ENCODE assay signal across 21 cellular contexts in the genomic region with DNA sequence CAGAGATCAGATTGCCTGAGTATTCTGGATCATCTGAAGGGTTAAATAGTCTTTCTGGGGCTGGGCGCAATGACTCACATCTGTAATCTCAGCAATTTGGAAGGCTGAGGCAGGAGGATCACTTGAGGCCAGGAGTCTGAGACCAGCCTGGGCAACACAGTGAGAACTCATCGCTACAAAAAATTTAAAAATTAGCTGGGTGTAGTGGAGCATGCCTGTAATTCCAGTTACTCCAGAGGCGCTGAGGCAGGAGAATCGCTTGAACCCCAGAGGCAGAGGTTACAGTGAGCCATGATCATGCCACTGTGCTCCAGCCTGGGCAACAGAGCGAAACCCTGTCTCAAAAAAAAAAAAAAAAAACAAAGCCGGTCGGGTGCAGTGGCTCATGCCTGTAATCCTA. TPM values are rescaled to one million over a fixed set of nuclear protein-coding genes. Genes with fewer than 3 reads are reported as not detected.
DNase-seq lines count a peak whose midpoint lies in the region; ATAC-seq, FAIRE-seq and TF ChIP-seq lines count a peak whose summit lies in the region.
"Had no signal": no experiment of that assay in that cellular context is flagged by ENCODE, and none has a peak within 500 bp of the region (broad histone marks: within the 10 kb centered on the region; RNA-seq: fewer than 3 reads in every experiment).

No MANE protein-coding gene starts in this region.

- peaks cover 64% of the 10 kb centered on the region for H3K36me3 Mint-ChIP-seq in activated CD4-positive, alpha-beta T cell treated with anti-CD3 and anti-CD28 coated beads, Interleukin-2, amount 10 ng/mL, durations not matched to agents 24 days and 14 days (ENCODE audit: low read depth)
- H3K36me3 Mint-ChIP-seq in activated CD4-positive, alpha-beta T cell treated with anti-CD3 and anti-CD28 coated beads, Interleukin-2, amount 10 ng/mL, durations not matched to agents 7 days and 5 days (ENCODE audit: low read depth), result peaks cover 56% of the 10 kb centered on the region

- H3K4me1 ChIP-seq in K562 (replicated peaks in 1 of 2; ENCODE audit: control insufficient read depth in 2 of 2, insufficient read depth in 2 of 2, low read length in 2 of 2), result peaks cover 0 to 14% of the 10 kb centered on the region in 2 experiments; a peak in 2 of 5 replicates

- no TSS peak for BruUV-seq in K562 (replicated peaks; lab: Mats Ljungman, UMichigan)

- no peaks in the 10 kb centered on the region for H3K36me3 ChIP-seq in K562 (ENCODE audit: control insufficient read depth, insufficient read depth, low read length)

- no peaks in the 10 kb centered on the region for H3K9me1 ChIP-seq in K562 (ENCODE audit: control insufficient read depth, insufficient read depth, low read length)

- no peak overlapping the region for H3K4me3 ChIP-seq in K562
- H3K4me3 ChIP-seq: GM12878, GM23248 had no signal

- H4K20me1 ChIP-seq in K562 (replicated peaks; ENCODE audit: control insufficient read depth, insufficient read depth, low read length), result no peaks in the 10 kb centered on the region

- H3K79me2 ChIP-seq in K562 (ENCODE audit: control insufficient read depth, insufficient read depth, low read length), result no peaks in the 10 kb centered on the region

- no peak overlapping the region for H3K4me3 Mint-ChIP-seq in activated CD4-positive, alpha-beta T cell treated with anti-CD3 and anti-CD28 coated beads, Interleukin-2, amount 10 ng/mL, durations not matched to agents 24 days and 14 days
- H3K4me3 Mint-ChIP-seq in activated CD4-positive, alpha-beta T cell treated with anti-CD3 and anti-CD28 coated beads, Interleukin-2, amount 10 ng/mL, durations not matched to agents 7 days and 5 days, result no peak overlapping the region
- H3K4me3 Mint-ChIP-seq: CD4-positive, alpha-beta memory T cell had no signal

- H3K27me3 ChIP-seq in K562 (ENCODE audit: control insufficient read depth in 2 of 2, insufficient read depth in 2 of 2, low read length in 2 of 2), result no peaks in the 10 kb centered on the region; a peak in 1 of 5 replicates

- H3K27ac ChIP-seq in K562 (ENCODE audit: extremely low read depth, low read depth, low read length), result no peak overlapping the region
- H3K27ac ChIP-seq: 22Rv1, GM23248 had no signal

- peak overlapping the region; percentile 63 for H3K27ac Mint-ChIP-seq in activated CD4-positive, alpha-beta T cell treated with anti-CD3 and anti-CD28 coated beads, Interleukin-2, amount 10 ng/mL, durations not matched to agents 24 days and 14 days
- H3K27ac Mint-ChIP-seq in activated CD4-positive, alpha-beta T cell treated with anti-CD3 and anti-CD28 coated beads, Interleukin-2, amount 10 ng/mL, durations not matched to agents 7 days and 5 days, result no peak overlapping the region

- no peak for TF ChIP-seq CTCF in K562 (IDR thresholded peaks at IDR 0.05 in 2 of 3, conservative IDR thresholded peaks at IDR 0.05 in 1 of 3; ENCODE audit: insufficient read depth in 2 of 3, low read depth in 1 of 3, low read length in 3 of 3)
- no peak for TF ChIP-seq CTCF in D721Med (IDR thresholded peaks at IDR 0.05; ENCODE audit: insufficient read depth, missing control alignments)

- TF ChIP-seq POLR2A in K562 (conservative IDR thresholded peaks at IDR 0.05), result no peak

- no peak for TF ChIP-seq RAD21 in K562 (CRISPR knock-in tag; conservative IDR thresholded peaks at IDR 0.05 in 1 of 2, IDR thresholded peaks at IDR 0.05 in 1 of 2)

- CTCF ChIA-PET in activated CD4-positive, alpha-beta T cell treated with anti-CD3 and anti-CD28 coated beads, Interleukin-2, amount 10 ng/mL, durations not matched to agents 7 days and 5 days (lab: Charles Lee), result interaction anchor here (3.3 kb wide), 1 partner anchor 12 kb away, joined by 11 read pairs; no protein-coding TSS in a partner anchor
- CTCF ChIA-PET in K562 (lab: Yijun Ruan, JAX; ENCODE audit: low intra/inter-chr PET ratio), result no interaction called here

- H3K27me3 Mint-ChIP-seq in activated CD4-positive, alpha-beta T cell treated with anti-CD3 and anti-CD28 coated beads, Interleukin-2, amount 10 ng/mL, durations not matched to agents 24 days and 14 days, result no peaks in the 10 kb centered on the region
- no peaks in the 10 kb centered on the region for H3K27me3 Mint-ChIP-seq in activated CD4-positive, alpha-beta T cell treated with anti-CD3 and anti-CD28 coated beads, Interleukin-2, amount 10 ng/mL, durations not matched to agents 7 days and 5 days
- H3K27me3 Mint-ChIP-seq: CD4-positive, alpha-beta memory T cell had no signal

- ATAC-seq in K562, result no peak
- no peak for ATAC-seq in HG02763 (IDR thresholded peaks at IDR 0.05; ENCODE audit: unreplicated experiment)
- ATAC-seq: GM12878 had no signal

- peaks cover 6% of the 10 kb centered on the region for H3K4me1 Mint-ChIP-seq in activated CD4-positive, alpha-beta T cell treated with anti-CD3 and anti-CD28 coated beads, Interleukin-2, amount 10 ng/mL, durations not matched to agents 24 days and 14 days
- H3K4me1 Mint-ChIP-seq in activated CD4-positive, alpha-beta T cell treated with anti-CD3 and anti-CD28 coated beads, Interleukin-2, amount 10 ng/mL, durations not matched to agents 7 days and 5 days, result peaks cover 2% of the 10 kb centered on the region

- POLR2A ChIA-PET in activated CD4-positive, alpha-beta T cell treated with anti-CD3 and anti-CD28 coated beads, Interleukin-2, amount 10 ng/mL, durations not matched to agents 7 days and 5 days (lab: Charles Lee), result no interaction called here
- POLR2A ChIA-PET in K562 (lab: Yijun Ruan, JAX), result no interaction called here

- no peak overlapping the region for H2AFZ ChIP-seq in K562 (ENCODE audit: low read depth, low read length)
- H2AFZ ChIP-seq: GM23248 had no signal

- FAIRE-seq in RCC 7860 (lab: Jason Lieb, UNC), result peak; percentile 58
- FAIRE-seq in K562 (lab: Jason Lieb, UNC), result no peak
- FAIRE-seq in D721Med (lab: Jason Lieb, UNC), result no peak
- FAIRE-seq: A204.1, GM12878, GM19239, H1 had no signal

- no peaks in the 10 kb centered on the region for H3K9me3 Mint-ChIP-seq in activated CD4-positive, alpha-beta T cell treated with anti-CD3 and anti-CD28 coated beads, Interleukin-2, amount 10 ng/mL, durations not matched to agents 24 days and 14 days
- no peaks in the 10 kb centered on the region for H3K9me3 Mint-ChIP-seq in activated CD4-positive, alpha-beta T cell treated with anti-CD3 and anti-CD28 coated beads, Interleukin-2, amount 10 ng/mL, durations not matched to agents 7 days and 5 days
- H3K9me3 Mint-ChIP-seq: CD4-positive, alpha-beta memory T cell had no signal

- intact Hi-C loops in activated CD4-positive, alpha-beta T cell treated with anti-CD3 and anti-CD28 coated beads, Interleukin-2, amount 10 ng/mL, durations not matched to agents 24 days and 14 days (cut with micrococcal nuclease), result no loop called here
- intact Hi-C loops in K562 (cut with micrococcal nuclease), result no loop called here

- no peak overlapping the region for H3K4me2 ChIP-seq in K562 (ENCODE audit: insufficient read depth, low read length)

- no peak for DNase-seq in activated CD4-positive, alpha-beta T cell treated with anti-CD3 and anti-CD28 coated beads, Interleukin-2, amount 10 ng/mL, durations not matched to agents 24 days and 14 days
- DNase-seq in activated CD4-positive, alpha-beta T cell treated with anti-CD3 and anti-CD28 coated beads, Interleukin-2, amount 10 ng/mL, durations not matched to agents 7 days and 5 days, result no peak
- peak; percentile 37 for DNase-seq in RCC 7860 (ENCODE audit: low spot score)
- DNase-seq in K562 (ENCODE audit: extremely low read depth in 1 of 4, low spot score in 3 of 4), result no peak
- DNase-seq in D721Med (ENCODE audit: insufficient read length, low spot score), result no peak
- no peak for DNase-seq in AG08396 (ENCODE audit: low spot score)
- DNase-seq: C1 segment of cervical spinal cord, COR-L47, DMS 273 treated with DMSO at 0.1 percent for 48 hours, DMS79, EL, GDM1, GM23248, HCEC 1CT had no signal

- no peak overlapping the region for H3K9ac ChIP-seq in K562 (ENCODE audit: insufficient read depth in 1 of 2, low read depth in 2 of 2, low read length in 2 of 2)
- H3K9ac ChIP-seq: GM23248 had no signal

- no peaks in the 10 kb centered on the region for H3K9me3 ChIP-seq in K562 (replicated peaks; ENCODE audit: control insufficient read depth, insufficient read depth, low read depth, low read length)

- in situ Hi-C loops in K562 (cut with MboI), result no loop called here

- WGBS in K562 (ENCODE audit: insufficient coverage, low coverage, missing lambda C conversion rate), result 45% methylated on average over 6 of the region's 7 CpGs

- no peak for TF ChIP-seq EP300 in K562 (IDR thresholded peaks at IDR 0.05; ENCODE audit: low read length)

RNA-seq across cellular contexts. Expression of a gene that starts 15.7 kb away (rescaled TPM):
- total RNA-seq in activated CD4-positive, alpha-beta T cell treated with anti-CD3 and anti-CD28 coated beads, Interleukin-2, amount 10 ng/mL, durations not matched to agents 24 days and 14 days, result 116 and 122 TPM in 2 replicates
- 100 to 1,000 TPM; 177 to 187 TPM for total RNA-seq in activated CD4-positive, alpha-beta T cell treated with anti-CD3 and anti-CD28 coated beads, Interleukin-2, amount 10 ng/mL, durations not matched to agents 7 days and 5 days
- total RNA-seq in K562 (2011; cell fraction: chromatin; rRNA removed; ENCODE audit: low replicate concordance), result 2.1 and 2.7 TPM in 2 replicates
- total RNA-seq in K562 (2011; cell fraction: nucleolus; rRNA removed), result 0.83 and 2.1 TPM in 2 replicates
- total RNA-seq in K562 (2011; cell fraction: nucleoplasm; rRNA removed), result 1.6 and 6.8 TPM in 2 replicates
- total RNA-seq in K562 (2014; rRNA removed), result 0.53 and 1.00 TPM in 2 replicates
- total RNA-seq in K562 (2014; rRNA removed; fragmentation: Illumina TruSeq; extraction: Trizol), result 0.41 and 0.65 TPM in 2 replicates
- 0.76 and 0.98 TPM in 2 replicates for total RNA-seq in K562 (2015; rRNA removed; fragmentation: Illumina TruSeq; extraction: Trizol)
- total RNA-seq in K562 (2021), result 1.4 and 1.9 TPM in 2 replicates
- 0.39 and 1.1 TPM in 2 replicates for polyA plus RNA-seq in K562 (2011; rRNA removed)
- polyA plus RNA-seq in K562 (2011; cell fraction: cytosol; rRNA removed), result 0.21 and 0.86 TPM in 2 replicates
- polyA plus RNA-seq in K562 (2011; cell fraction: nucleus; rRNA removed), result 2.9 and 3.4 TPM in 2 replicates
- 2.1 and 3.5 TPM in 2 replicates for polyA plus RNA-seq in K562 (2012)
- 0.43 and 0.69 TPM in 2 replicates for polyA plus RNA-seq in K562 (2014; fragmentation: Illumina TruSeq; extraction: Trizol)
- not detected for polyA plus RNA-seq in K562 (2014; fragmentation: Nextera tagmentation; extraction: Ambion mirVana)
- polyA plus RNA-seq in K562 (2014; rRNA removed), result 0.66 and 1.1 TPM in 2 replicates
- polyA minus RNA-seq in K562 (2011; rRNA and poly(A)+ RNA removed), result 0.53 and 1.0 TPM in 2 replicates
- polyA minus RNA-seq in K562 (2011; cell fraction: cytosol; rRNA and poly(A)+ RNA removed), result 2.4 and 2.7 TPM in 2 replicates
- 0.94 and 2.2 TPM in 2 replicates for polyA minus RNA-seq in K562 (2011; cell fraction: nucleus; rRNA and poly(A)+ RNA removed)

RNA-seq across cellular contexts. Expression of a gene that starts 20.0 kb away (rescaled TPM):
- 25.8 and 27.0 TPM in 2 replicates for total RNA-seq in activated CD4-positive, alpha-beta T cell treated with anti-CD3 and anti-CD28 coated beads, Interleukin-2, amount 10 ng/mL, durations not matched to agents 24 days and 14 days
- 10 to 100 TPM; 26.8 to 29.6 TPM for total RNA-seq in activated CD4-positive, alpha-beta T cell treated with anti-CD3 and anti-CD28 coated beads, Interleukin-2, amount 10 ng/mL, durations not matched to agents 7 days and 5 days
- total RNA-seq in K562 (2011; cell fraction: chromatin; rRNA removed; ENCODE audit: low replicate concordance), result 8.4 and 14.4 TPM in 2 replicates
- total RNA-seq in K562 (2011; cell fraction: nucleolus; rRNA removed), result 14.2 and 16.0 TPM in 2 replicates
- total RNA-seq in K562 (2011; cell fraction: nucleoplasm; rRNA removed), result 11.1 and 12.8 TPM in 2 replicates
- 58.2 and 68.3 TPM in 2 replicates for total RNA-seq in K562 (2014; rRNA removed)
- total RNA-seq in K562 (2014; rRNA removed; fragmentation: Illumina TruSeq; extraction: Trizol), result 16.5 and 16.8 TPM in 2 replicates
- total RNA-seq in K562 (2015; rRNA removed; fragmentation: Illumina TruSeq; extraction: Trizol), result 40.7 and 42.2 TPM in 2 replicates
- 33.3 and 36.0 TPM in 2 replicates for total RNA-seq in K562 (2021)
- polyA plus RNA-seq in K562 (2011; rRNA removed), result 15.4 and 16.6 TPM in 2 replicates
- polyA plus RNA-seq in K562 (2011; cell fraction: cytosol; rRNA removed), result 16.9 and 23.2 TPM in 2 replicates
- 11.9 and 16.8 TPM in 2 replicates for polyA plus RNA-seq in K562 (2011; cell fraction: nucleus; rRNA removed)
- 21.5 and 32.5 TPM in 2 replicates for polyA plus RNA-seq in K562 (2012)
- polyA plus RNA-seq in K562 (2014; fragmentation: Illumina TruSeq; extraction: Trizol), result 15.7 and 26.0 TPM in 2 replicates
- polyA plus RNA-seq in K562 (2014; fragmentation: Nextera tagmentation; extraction: Ambion mirVana), result 1 to 10 TPM; 1.4 to 4.5 TPM
- 42.8 and 51.3 TPM in 2 replicates for polyA plus RNA-seq in K562 (2014; rRNA removed)
- polyA minus RNA-seq in K562 (2011; rRNA and poly(A)+ RNA removed), result 5.3 and 7.0 TPM in 2 replicates
- polyA minus RNA-seq in K562 (2011; cell fraction: cytosol; rRNA and poly(A)+ RNA removed), result 7.3 and 12.9 TPM in 2 replicates
- polyA minus RNA-seq in K562 (2011; cell fraction: nucleus; rRNA and poly(A)+ RNA removed), result 10.0 and 13.6 TPM in 2 replicates

RNA-seq across cellular contexts. Expression of a gene that starts 23.9 kb away (rescaled TPM):
- total RNA-seq in activated CD4-positive, alpha-beta T cell treated with anti-CD3 and anti-CD28 coated beads, Interleukin-2, amount 10 ng/mL, durations not matched to agents 24 days and 14 days, result 1.6 and 1.7 TPM in 2 replicates
- 1 to 10 TPM in 1 of 2 experiments, under 1 TPM in 1; 0.98 to 1.3 TPM for total RNA-seq in activated CD4-positive, alpha-beta T cell treated with anti-CD3 and anti-CD28 coated beads, Interleukin-2, amount 10 ng/mL, durations not matched to agents 7 days and 5 days
- total RNA-seq in K562 (2011; cell fraction: chromatin; rRNA removed; ENCODE audit: low replicate concordance), result 2.5 and 4.2 TPM in 2 replicates
- total RNA-seq in K562 (2011; cell fraction: nucleolus; rRNA removed), result 1.7 and 2.8 TPM in 2 replicates
- 2.1 and 6.5 TPM in 2 replicates for total RNA-seq in K562 (2011; cell fraction: nucleoplasm; rRNA removed)
- total RNA-seq in K562 (2014; rRNA removed), result 0.16 and 0.27 TPM in 2 replicates
- 0.11 TPM in 1 of 2 replicates, not detected in the other for total RNA-seq in K562 (2014; rRNA removed; fragmentation: Illumina TruSeq; extraction: Trizol)
- total RNA-seq in K562 (2015; rRNA removed; fragmentation: Illumina TruSeq; extraction: Trizol), result 0.25 and 0.38 TPM in 2 replicates
- 0.69 and 1.2 TPM in 2 replicates for total RNA-seq in K562 (2021)
- 0.42 and 0.96 TPM in 2 replicates for polyA plus RNA-seq in K562 (2011; rRNA removed)
- polyA plus RNA-seq in K562 (2011; cell fraction: cytosol; rRNA removed), result 0.48 and 0.60 TPM in 2 replicates
- 9.4 and 12.9 TPM in 2 replicates for polyA plus RNA-seq in K562 (2011; cell fraction: nucleus; rRNA removed)
- 0.72 and 1.4 TPM in 2 replicates for polyA plus RNA-seq in K562 (2012)
- polyA plus RNA-seq in K562 (2014; fragmentation: Illumina TruSeq; extraction: Trizol), result 0.28 and 0.46 TPM in 2 replicates
- not detected for polyA plus RNA-seq in K562 (2014; fragmentation: Nextera tagmentation; extraction: Ambion mirVana)
- polyA plus RNA-seq in K562 (2014; rRNA removed), result 0.81 and 1.0 TPM in 2 replicates
- polyA minus RNA-seq in K562 (2011; rRNA and poly(A)+ RNA removed), result 0.25 and 0.30 TPM in 2 replicates
- polyA minus RNA-seq in K562 (2011; cell fraction: cytosol; rRNA and poly(A)+ RNA removed), result not detected in 2 replicates
- polyA minus RNA-seq in K562 (2011; cell fraction: nucleus; rRNA and poly(A)+ RNA removed), result 1.3 and 1.6 TPM in 2 replicates

RNA-seq across cellular contexts. Expression of a gene that starts 27.1 kb away (rescaled TPM):
- total RNA-seq in activated CD4-positive, alpha-beta T cell treated with anti-CD3 and anti-CD28 coated beads, Interleukin-2, amount 10 ng/mL, durations not matched to agents 24 days and 14 days, result 69.2 and 71.2 TPM in 2 replicates
- 10 to 100 TPM; 62.5 to 82.1 TPM for total RNA-seq in activated CD4-positive, alpha-beta T cell treated with anti-CD3 and anti-CD28 coated beads, Interleukin-2, amount 10 ng/mL, durations not matched to agents 7 days and 5 days
- total RNA-seq in K562 (2011; cell fraction: chromatin; rRNA removed; ENCODE audit: low replicate concordance), result 14.9 and 44.1 TPM in 2 replicates
- total RNA-seq in K562 (2011; cell fraction: nucleolus; rRNA removed), result 55.1 and 61.0 TPM in 2 replicates
- 40.9 and 42.1 TPM in 2 replicates for total RNA-seq in K562 (2011; cell fraction: nucleoplasm; rRNA removed)
- total RNA-seq in K562 (2014; rRNA removed) (32.5 and 42.4 TPM in 2 replicates), K562 (2014; rRNA removed; fragmentation: Illumina TruSeq; extraction: Trizol) (6.3 and 8.4 TPM in 2 replicates), K562 (2015; rRNA removed; fragmentation: Illumina TruSeq; extraction: Trizol) (17.1 and 17.6 TPM in 2 replicates), K562 (2021) (34.3 and 36.7 TPM in 2 replicates)
- polyA plus RNA-seq in K562 (2011; rRNA removed) (23.0 and 31.9 TPM in 2 replicates), K562 (2014; fragmentation: Illumina TruSeq; extraction: Trizol) (24.4 and 38.2 TPM in 2 replicates), K562 (2014; fragmentation: Nextera tagmentation; extraction: Ambion mirVana) (1 to 10 TPM; 1.3 to 2.1 TPM), K562 (2014; rRNA removed) (37.0 and 37.9 TPM in 2 replicates)
- 49.9 and 76.4 TPM in 2 replicates for polyA plus RNA-seq in K562 (2011; cell fraction: cytosol; rRNA removed)
- polyA plus RNA-seq in K562 (2011; cell fraction: nucleus; rRNA removed), result 39.2 and 47.5 TPM in 2 replicates
- polyA plus RNA-seq in K562 (2012), result 35.6 and 54.1 TPM in 2 replicates
- polyA minus RNA-seq in K562 (2011; rRNA and poly(A)+ RNA removed), result 13.3 and 16.1 TPM in 2 replicates
- polyA minus RNA-seq in K562 (2011; cell fraction: cytosol; rRNA and poly(A)+ RNA removed), result 29.5 and 30.0 TPM in 2 replicates
- polyA minus RNA-seq in K562 (2011; cell fraction: nucleus; rRNA and poly(A)+ RNA removed), result 12.5 and 12.9 TPM in 2 replicates

RNA-seq across cellular contexts. Expression of a gene that starts 29.6 kb away (rescaled TPM):
- total RNA-seq in activated CD4-positive, alpha-beta T cell treated with anti-CD3 and anti-CD28 coated beads, Interleukin-2, amount 10 ng/mL, durations not matched to agents 24 days and 14 days, result 378 and 380 TPM in 2 replicates
- total RNA-seq in activated CD4-positive, alpha-beta T cell treated with anti-CD3 and anti-CD28 coated beads, Interleukin-2, amount 10 ng/mL, durations not matched to agents 7 days and 5 days, result 100 to 1,000 TPM; 528 to 590 TPM
- 95.3 and 227 TPM in 2 replicates for total RNA-seq in K562 (2011; cell fraction: chromatin; rRNA removed; ENCODE audit: low replicate concordance)
- 242 and 255 TPM in 2 replicates for total RNA-seq in K562 (2011; cell fraction: nucleolus; rRNA removed)
- 165 and 167 TPM in 2 replicates for total RNA-seq in K562 (2011; cell fraction: nucleoplasm; rRNA removed)
- total RNA-seq in K562 (2014; rRNA removed) (414 and 504 TPM in 2 replicates), K562 (2014; rRNA removed; fragmentation: Illumina TruSeq; extraction: Trizol) (196 and 250 TPM in 2 replicates), K562 (2015; rRNA removed; fragmentation: Illumina TruSeq; extraction: Trizol) (378 and 386 TPM in 2 replicates), K562 (2021) (518 and 532 TPM in 2 replicates)
- polyA plus RNA-seq in K562 (2011; rRNA removed) (216 and 275 TPM in 2 replicates), K562 (2014; fragmentation: Illumina TruSeq; extraction: Trizol) (420 and 592 TPM in 2 replicates), K562 (2014; fragmentation: Nextera tagmentation; extraction: Ambion mirVana) (10 to 100 TPM; 45.4 to 59.3 TPM), K562 (2014; rRNA removed) (225 and 259 TPM in 2 replicates)
- polyA plus RNA-seq in K562 (2011; cell fraction: cytosol; rRNA removed), result 302 and 460 TPM in 2 replicates
- polyA plus RNA-seq in K562 (2011; cell fraction: nucleus; rRNA removed), result 274 and 319 TPM in 2 replicates
- 576 and 597 TPM in 2 replicates for polyA plus RNA-seq in K562 (2012)
- polyA minus RNA-seq in K562 (2011; rRNA and poly(A)+ RNA removed), result 238 and 356 TPM in 2 replicates
- polyA minus RNA-seq in K562 (2011; cell fraction: cytosol; rRNA and poly(A)+ RNA removed), result 360 and 377 TPM in 2 replicates
- polyA minus RNA-seq in K562 (2011; cell fraction: nucleus; rRNA and poly(A)+ RNA removed), result 72.8 and 95.2 TPM in 2 replicates

Comparison
In these comparisons a context has a peak if more than half of its experiments do, and no peak if none do; other contexts are left out.
1. RNA of a gene that starts 15.7 kb away (total RNA-seq): 177 to 187 TPM in activated CD4-positive, alpha-beta T cell treated with anti-CD3 and anti-CD28 coated beads, Interleukin-2, amount 10 ng/mL, durations not matched to agents 7 days and 5 days and 116 to 122 TPM in activated CD4-positive, alpha-beta T cell treated with anti-CD3 and anti-CD28 coated beads, Interleukin-2, amount 10 ng/mL, durations not matched to agents 24 days and 14 days; 0.41 to 6.8 TPM in K562; every median in the first group is over 10 times any median in the second.